Comparison of ENCODE assay signal across 12 cellular contexts in genomic region chr20:4167261-4168004, GRCh38. TPM values are rescaled to one million over a fixed set of nuclear protein-coding genes. Genes with fewer than 3 reads are reported as not detected.
DNase-seq lines count a peak whose midpoint lies in the region; ATAC-seq and TF ChIP-seq lines count a peak whose summit lies in the region.
"Had no signal": no experiment of that assay in that cellular context is flagged by ENCODE, and none has a peak within 500 bp of the region (broad histone marks: within the 10 kb centered on the region; RNA-seq: fewer than 3 reads in every experiment).

No MANE protein-coding gene starts in this region.

- DNase-seq in C1 segment of cervical spinal cord (lab: John Stamatoyannopoulos, UW) (peak in 10 of 14 donors; percentile 41 to 82 (median 70)), HuH-7.5 (ENCODE audit: low spot score) (peak; percentile 77), endodermal cell (peak; percentile 74), neural crest cell (ENCODE audit: low read depth, low spot score) (peak; percentile 44), amniotic stem cell (lab: John Stamatoyannopoulos, UW) (no peak)
- DNase-seq in activated T-cell treated with anti-CD3 and anti-CD28 coated beads, Interleukin-2, amount 50 U/mL, for 1 hour = no peak
- DNase-seq: aorta; effector memory CD4-positive, alpha-beta T cell; NCI-H226 had no signal

- no peaks in the 10 kb centered on the region for H3K9me3 Mint-ChIP-seq in endodermal cell
- H3K9me3 Mint-ChIP-seq in neural crest cell = no peaks in the 10 kb centered on the region

- H3K36me3 Mint-ChIP-seq in endodermal cell (ENCODE audit: low read depth) = no peaks in the 10 kb centered on the region
- H3K36me3 Mint-ChIP-seq in neural crest cell (ENCODE audit: low read depth) = no peaks in the 10 kb centered on the region

- H3K27ac ChIP-seq in endodermal cell (ENCODE audit: low read depth, low read length) = peak overlapping the region; percentile 73

- no peaks in the 10 kb centered on the region for H3K27me3 Mint-ChIP-seq in endodermal cell (ENCODE audit: insufficient read depth)
- peaks cover 4% of the 10 kb centered on the region for H3K27me3 Mint-ChIP-seq in neural crest cell (ENCODE audit: low read depth)

- H3K27ac Mint-ChIP-seq in endodermal cell (peak overlapping the region; percentile 13), neural crest cell (ENCODE audit: unreplicated experiment) (peak overlapping the region; percentile 80)

- ATAC-seq in HG02870 (IDR thresholded peaks at IDR 0.05; ENCODE audit: unreplicated experiment) = no peak
- no peak for ATAC-seq in HG03432 (IDR thresholded peaks at IDR 0.05; ENCODE audit: unreplicated experiment)

- H3K4me3 ChIP-seq in endodermal cell (ENCODE audit: low read length) = no peak overlapping the region
- H3K4me3 ChIP-seq: lung had no signal

- H3K9ac ChIP-seq in endodermal cell (ENCODE audit: extremely low read depth, low read length, poor library complexity, severe bottlenecking) = no peak overlapping the region

- no peaks in the 10 kb centered on the region for H3K36me3 ChIP-seq in endodermal cell (ENCODE audit: control insufficient read depth, insufficient read depth, low read length)

- TF ChIP-seq CTCF in endodermal cell (conservative IDR thresholded peaks at IDR 0.05) = no peak
- TF ChIP-seq CTCF in neural crest cell (conservative IDR thresholded peaks at IDR 0.05) = no peak

- H3K4me1 ChIP-seq in endodermal cell (ENCODE audit: control insufficient read depth, insufficient read depth, low read length) = peaks cover 19% of the 10 kb centered on the region

- no peaks in the 10 kb centered on the region for H3K27me3 ChIP-seq in endodermal cell (ENCODE audit: control insufficient read depth, insufficient read depth, low read length, poor library complexity, severe bottlenecking)

- H3K4me3 Mint-ChIP-seq in endodermal cell = no peak overlapping the region
- H3K4me3 Mint-ChIP-seq in neural crest cell = peak overlapping the region; percentile 51

- WGBS in endodermal cell (ENCODE audit: insufficient coverage in 1 of 2, insufficient read length in 1 of 2), 2 experiments = 72 to 93% methylated on average over 5 to 10 of the region's 10 CpGs

- peaks cover 53% of the 10 kb centered on the region for H3K4me1 Mint-ChIP-seq in endodermal cell
- peaks cover 66% of the 10 kb centered on the region for H3K4me1 Mint-ChIP-seq in neural crest cell

- H3K9me3 ChIP-seq in endodermal cell (ENCODE audit: control insufficient read depth, low read length) = no peaks in the 10 kb centered on the region

RNA-seq across cellular contexts. Expression of gene SMOX, which starts 18.8 kb away (rescaled TPM):
- total RNA-seq in endodermal cell (10 to 100 TPM; 17.6 to 18.2 TPM), neural crest cell (18.3 and 24.3 TPM in 2 replicates)
- polyA plus RNA-seq in endodermal cell (2013, experiment 1 of 2) = 17.2 TPM
- polyA plus RNA-seq in endodermal cell (2013, experiment 2 of 2) = 14.0 TPM

Comparison
In these comparisons a context has a peak if more than half of its experiments do, and no peak if none do; other contexts are left out.
1. DNase-seq: peak in C1 segment of cervical spinal cord (10 of 14), HuH-7.5 (single experiment), endodermal cell (single experiment) and neural crest cell (single experiment); none in amniotic stem cell (single experiment) and activated T-cell treated with anti-CD3 and anti-CD28 coated beads, Interleukin-2, amount 50 U/mL, for 1 hour (single experiment).